1 cellular context compared by ENCODE assay signal in genomic region chr1:236685917-236686814, GRCh38.
TF ChIP-seq lines count a peak whose summit lies in the region.

ACTN2 (plus strand) TSS chr1:236686499; CDS start chr1:236686674, 175 bp downstream.

TF ChIP-seq in K562, 482 proteins besides CTCF, POLR2A, EP300 and RAD21 (continued from another document):
- TF ChIP-seq ZNF592 (IDR thresholded peaks at IDR 0.05) (0 out of 2 replicates have a peak, but pooled peaks have one; percentile 16), BHLHE40 (IDR thresholded peaks at IDR 0.05; ENCODE audit: low read length) (peak; percentile 96), ZNF140 (CRISPR knock-in tag; IDR thresholded peaks at IDR 0.05) (no peak), SMAD4 (CRISPR knock-in tag; conservative IDR thresholded peaks at IDR 0.05) (peak; percentile 66; the same call in 1 of the 2 replicates), MAX (CRISPR knock-in tag; IDR thresholded peaks at IDR 0.05) (peak; percentile 95), PHF21A (IDR thresholded peaks at IDR 0.05; ENCODE audit: borderline replicate concordance, low read depth) (no peak), L3MBTL2 (IDR thresholded peaks at IDR 0.05) (peak; percentile 89), FIP1L1 (IDR thresholded peaks at IDR 0.05; ENCODE audit: low read depth, low read length, poor library complexity, severe bottlenecking) (no peak), RBM14 (IDR thresholded peaks at IDR 0.05; ENCODE audit: borderline replicate concordance, insufficient read depth, low read depth, low read length) (no peak), NR3C1 (CRISPR knock-in tag; IDR thresholded peaks at IDR 0.05) (no peak), EZH2 (IDR thresholded peaks at IDR 0.05; ENCODE audit: borderline replicate concordance, low read depth, low read length) (no peak), TCF7L2 (IDR thresholded peaks at IDR 0.05; ENCODE audit: low read depth, low read length) (no peak), TBP (optimal IDR thresholded peaks at IDR 0.05; ENCODE audit: low read depth, low read length) (peak; percentile 37)
- TF ChIP-seq, protein P1, sequence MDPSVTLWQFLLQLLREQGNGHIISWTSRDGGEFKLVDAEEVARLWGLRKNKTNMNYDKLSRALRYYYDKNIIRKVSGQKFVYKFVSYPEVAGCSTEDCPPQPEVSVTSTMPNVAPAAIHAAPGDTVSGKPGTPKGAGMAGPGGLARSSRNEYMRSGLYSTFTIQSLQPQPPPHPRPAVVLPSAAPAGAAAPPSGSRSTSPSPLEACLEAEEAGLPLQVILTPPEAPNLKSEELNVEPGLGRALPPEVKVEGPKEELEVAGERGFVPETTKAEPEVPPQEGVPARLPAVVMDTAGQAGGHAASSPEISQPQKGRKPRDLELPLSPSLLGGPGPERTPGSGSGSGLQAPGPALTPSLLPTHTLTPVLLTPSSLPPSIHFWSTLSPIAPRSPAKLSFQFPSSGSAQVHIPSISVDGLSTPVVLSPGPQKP (CRISPR knock-in tag; IDR thresholded peaks at IDR 0.05): no peak
- TF ChIP-seq, protein P2, sequence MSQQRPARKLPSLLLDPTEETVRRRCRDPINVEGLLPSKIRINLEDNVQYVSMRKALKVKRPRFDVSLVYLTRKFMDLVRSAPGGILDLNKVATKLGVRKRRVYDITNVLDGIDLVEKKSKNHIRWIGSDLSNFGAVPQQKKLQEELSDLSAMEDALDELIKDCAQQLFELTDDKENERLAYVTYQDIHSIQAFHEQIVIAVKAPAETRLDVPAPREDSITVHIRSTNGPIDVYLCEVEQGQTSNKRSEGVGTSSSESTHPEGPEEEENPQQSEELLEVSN (IDR thresholded peaks at IDR 0.05; ENCODE audit: borderline replicate concordance in 1 of 2, extremely low read depth in 1 of 2, insufficient read depth in 1 of 2, insufficient read length in 1 of 2, low read depth in 1 of 2, low read length in 1 of 2, poor library complexity in 1 of 2, severe bottlenecking in 1 of 2): peak; percentile 76 to 98
- TF ChIP-seq, protein P3, sequence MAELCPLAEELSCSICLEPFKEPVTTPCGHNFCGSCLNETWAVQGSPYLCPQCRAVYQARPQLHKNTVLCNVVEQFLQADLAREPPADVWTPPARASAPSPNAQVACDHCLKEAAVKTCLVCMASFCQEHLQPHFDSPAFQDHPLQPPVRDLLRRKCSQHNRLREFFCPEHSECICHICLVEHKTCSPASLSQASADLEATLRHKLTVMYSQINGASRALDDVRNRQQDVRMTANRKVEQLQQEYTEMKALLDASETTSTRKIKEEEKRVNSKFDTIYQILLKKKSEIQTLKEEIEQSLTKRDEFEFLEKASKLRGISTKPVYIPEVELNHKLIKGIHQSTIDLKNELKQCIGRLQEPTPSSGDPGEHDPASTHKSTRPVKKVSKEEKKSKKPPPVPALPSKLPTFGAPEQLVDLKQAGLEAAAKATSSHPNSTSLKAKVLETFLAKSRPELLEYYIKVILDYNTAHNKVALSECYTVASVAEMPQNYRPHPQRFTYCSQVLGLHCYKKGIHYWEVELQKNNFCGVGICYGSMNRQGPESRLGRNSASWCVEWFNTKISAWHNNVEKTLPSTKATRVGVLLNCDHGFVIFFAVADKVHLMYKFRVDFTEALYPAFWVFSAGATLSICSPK (IDR thresholded peaks at IDR 0.05; ENCODE audit: borderline replicate concordance): no peak
- TF ChIP-seq, protein P4, sequence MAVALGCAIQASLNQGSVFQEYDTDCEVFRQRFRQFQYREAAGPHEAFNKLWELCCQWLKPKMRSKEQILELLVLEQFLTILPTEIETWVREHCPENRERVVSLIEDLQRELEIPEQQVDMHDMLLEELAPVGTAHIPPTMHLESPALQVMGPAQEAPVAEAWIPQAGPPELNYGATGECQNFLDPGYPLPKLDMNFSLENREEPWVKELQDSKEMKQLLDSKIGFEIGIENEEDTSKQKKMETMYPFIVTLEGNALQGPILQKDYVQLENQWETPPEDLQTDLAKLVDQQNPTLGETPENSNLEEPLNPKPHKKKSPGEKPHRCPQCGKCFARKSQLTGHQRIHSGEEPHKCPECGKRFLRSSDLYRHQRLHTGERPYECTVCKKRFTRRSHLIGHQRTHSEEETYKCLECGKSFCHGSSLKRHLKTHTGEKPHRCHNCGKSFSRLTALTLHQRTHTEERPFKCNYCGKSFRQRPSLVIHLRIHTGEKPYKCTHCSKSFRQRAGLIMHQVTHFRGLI (CRISPR knock-in tag; IDR thresholded peaks at IDR 0.05): no peak
